Comparison of ENCODE assay signal across 12 cellular contexts in genomic region chr11:120340529-120340928, GRCh38. TPM values are rescaled to one million over a fixed set of nuclear protein-coding genes. Genes with fewer than 3 reads are reported as not detected.
A peak's percentile ranks its signal among the peaks of the same experiment; 100 is the strongest.
DNase-seq lines count a peak whose midpoint lies in the region; ATAC-seq and TF ChIP-seq lines count a peak whose summit lies in the region.
"Had no signal": no experiment of that assay in that cellular context is flagged by ENCODE, and none has a peak within 500 bp of the region (broad histone marks: within the 10 kb centered on the region; RNA-seq: fewer than 3 reads in every experiment).

No MANE protein-coding gene starts in this region.

- H3K4me3 ChIP-seq in heart right ventricle (peak overlapping the region in 6 of 10 donors; percentile 82 to 96 (median 92)), endodermal cell (ENCODE audit: low read length) (peak overlapping the region; percentile 89), mesenchymal stem cell (ENCODE audit: insufficient read depth in 1 of 2, low read depth in 1 of 2, low read length in 2 of 2) (peak overlapping the region in 1 of 2 experiments; percentile 97), upper lobe of right lung (peak overlapping the region; percentile 74)

- peaks cover 4 to 77% (median 65%) of the 10 kb centered on the region in 9 donors for H3K4me1 ChIP-seq in heart right ventricle
- H3K4me1 ChIP-seq in endodermal cell (ENCODE audit: control insufficient read depth, insufficient read depth, low read length): peaks cover 5% of the 10 kb centered on the region
- H3K4me1 ChIP-seq in mesenchymal stem cell (ENCODE audit: control insufficient read depth, insufficient read depth, low read depth, low read length): peaks cover 7% of the 10 kb centered on the region
- H3K4me1 ChIP-seq in upper lobe of right lung: peaks cover 31% of the 10 kb centered on the region

- intact Hi-C loops in heart right ventricle (cut with DNase I) (loop anchor here in 2 of 10 donors (5.0 to 10.0 kb wide), 2 partner anchors 37 to 84 kb away; no protein-coding TSS in a partner anchor), cardiac septum (cut with DNase I) (no loop called here), upper lobe of right lung (cut with DNase I) (no loop called here)

- H2BK15ac ChIP-seq in mesenchymal stem cell (ENCODE audit: low read depth, poor library complexity, severe bottlenecking): no peak overlapping the region

- H2AK5ac ChIP-seq in mesenchymal stem cell (ENCODE audit: low read length, severe bottlenecking): no peak overlapping the region

- no peak overlapping the region for H4K91ac ChIP-seq in mesenchymal stem cell (ENCODE audit: low read length)

- TF ChIP-seq CTCF in heart right ventricle (IDR thresholded peaks at IDR 0.05): no peak
- TF ChIP-seq CTCF in endodermal cell (conservative IDR thresholded peaks at IDR 0.05): no peak
- TF ChIP-seq CTCF in upper lobe of right lung (IDR thresholded peaks at IDR 0.05): no peak
- no peak for TF ChIP-seq CTCF in GM13977 (IDR thresholded peaks at IDR 0.05; ENCODE audit: extremely low read depth, insufficient read depth, missing control alignments)

- H3K9me3 Mint-ChIP-seq in endodermal cell: no peaks in the 10 kb centered on the region

- H3K27ac ChIP-seq in heart right ventricle (peak overlapping the region; percentile 31 to 100 (median 99)), endodermal cell (ENCODE audit: low read depth, low read length) (no peak overlapping the region), mesenchymal stem cell (ENCODE audit: low read length, poor library complexity, severe bottlenecking) (no peak overlapping the region), upper lobe of right lung (no peak overlapping the region)

- H3K27ac Mint-ChIP-seq in endodermal cell: no peak overlapping the region

- H3K4me2 ChIP-seq in mesenchymal stem cell (ENCODE audit: low read length, poor library complexity, severe bottlenecking): no peak overlapping the region

- H3K4ac ChIP-seq in mesenchymal stem cell (ENCODE audit: low read depth in 1 of 2, low read length in 2 of 2): no peak overlapping the region

- no peaks in the 10 kb centered on the region for H3K79me1 ChIP-seq in mesenchymal stem cell (replicated peaks; ENCODE audit: low read length, poor library complexity, severe bottlenecking)

- H3K4me1 Mint-ChIP-seq in endodermal cell: peaks cover 45% of the 10 kb centered on the region

- in situ Hi-C loops in GM13977 (cut with MboI; ENCODE audit: low pct_unique_long_range_greater_than_20kb, low sequenced_read_pairs, unreplicated experiment): no loop called here

- H3K23ac ChIP-seq in mesenchymal stem cell (ENCODE audit: low read length in 2 of 2): no peak overlapping the region

- H3K27me3 Mint-ChIP-seq in endodermal cell (ENCODE audit: insufficient read depth): no peaks in the 10 kb centered on the region

- no peak overlapping the region for H2BK12ac ChIP-seq in mesenchymal stem cell (ENCODE audit: low read length in 2 of 2)

- H3K27me3 ChIP-seq in heart right ventricle: peaks cover 0 to 90% (median 0%) of the 10 kb centered on the region in 7 donors
- H3K27me3 ChIP-seq in endodermal cell (ENCODE audit: control insufficient read depth, insufficient read depth, low read length, poor library complexity, severe bottlenecking): no peaks in the 10 kb centered on the region
- no peaks in the 10 kb centered on the region for H3K27me3 ChIP-seq in mesenchymal stem cell (ENCODE audit: control insufficient read depth in 1 of 2, insufficient read depth in 1 of 2, low read length in 2 of 2)
- H3K27me3 ChIP-seq in upper lobe of right lung: no peaks in the 10 kb centered on the region

- no peak overlapping the region for H2BK120ac ChIP-seq in mesenchymal stem cell (ENCODE audit: low read depth, low read length)

- no peak overlapping the region for H3K14ac ChIP-seq in mesenchymal stem cell (ENCODE audit: low read length in 2 of 2)

- H4K8ac ChIP-seq in mesenchymal stem cell (ENCODE audit: low read length): no peak overlapping the region

- no peak for DNase-seq in heart right ventricle
- DNase-seq in cardiac septum (ENCODE audit: low spot score): no peak
- no peak for DNase-seq in endodermal cell
- no peak for DNase-seq in mesenchymal stem cell
- DNase-seq in upper lobe of right lung: no peak
- DNase-seq in COLO829 (ENCODE audit: low spot score): no peak
- DNase-seq in NCI-H1436 treated with DMSO at 0.1 percent for 48 hours (lab: John Stamatoyannopoulos, UW): no peak
- no peak for DNase-seq in GM13977 (ENCODE audit: low spot score)
- DNase-seq: DMS153; naive B cell; NCI-H446; stimulated activated CD4-positive, alpha-beta T cell treated with anti-CD3 and anti-CD28 coated beads, Interleukin-12 subunit alpha, Interleukin-12 subunit beta, amount 100 ng/mL, for 4 hours had no signal

- no peak for ATAC-seq in heart right ventricle
- no peak for ATAC-seq in upper lobe of right lung

- H3K36me3 ChIP-seq in heart right ventricle (no peaks in the 10 kb centered on the region), endodermal cell (ENCODE audit: control insufficient read depth, insufficient read depth, low read length) (no peaks in the 10 kb centered on the region), mesenchymal stem cell (ENCODE audit: control insufficient read depth in 1 of 2, insufficient read depth in 2 of 2, low read depth in 1 of 2, low read length in 2 of 2) (no peaks in the 10 kb centered on the region), upper lobe of right lung (no peaks in the 10 kb centered on the region)

- no peak overlapping the region for H2BK5ac ChIP-seq in mesenchymal stem cell (ENCODE audit: low read depth, low read length, poor library complexity, severe bottlenecking)

- no peaks in the 10 kb centered on the region for H3K36me3 Mint-ChIP-seq in endodermal cell (ENCODE audit: low read depth)

- no peak overlapping the region for H2AFZ ChIP-seq in mesenchymal stem cell (ENCODE audit: low read depth, low read length)

- H3K18ac ChIP-seq in mesenchymal stem cell (ENCODE audit: low read depth in 1 of 2, low read length in 2 of 2): no peak overlapping the region

- 18 to 24% methylated on average over 2 of the region's 2 CpGs for WGBS in heart right ventricle, 2 donors
- WGBS in endodermal cell (ENCODE audit: insufficient coverage in 1 of 2, insufficient read length in 1 of 2), 2 experiments: 80 to 93% methylated on average over 1 to 2 of the region's 2 CpGs
- no CpG with 5 or more reads among the region's 2 CpGs for WGBS in mesenchymal stem cell

- H3K9ac ChIP-seq in endodermal cell (ENCODE audit: extremely low read depth, low read length, poor library complexity, severe bottlenecking) (no peak overlapping the region), mesenchymal stem cell (ENCODE audit: low read length) (peak overlapping the region; percentile 95)

- H3K9me3 ChIP-seq in heart right ventricle (no peaks in the 10 kb centered on the region), endodermal cell (ENCODE audit: control insufficient read depth, low read length) (no peaks in the 10 kb centered on the region), mesenchymal stem cell (ENCODE audit: control insufficient read depth, low read length) (no peaks in the 10 kb centered on the region), upper lobe of right lung (no peaks in the 10 kb centered on the region)

- no peak overlapping the region for H3K4me3 Mint-ChIP-seq in endodermal cell
- H3K4me3 Mint-ChIP-seq: naive B cell had no signal

RNA-seq across cellular contexts. Expression of gene ARHGEF12, which starts 4.3 kb away (rescaled TPM):
- 100 to 1,000 TPM in 7 of 10 donors, 10 to 100 TPM in 3; 77.7 to 155 (median 115) TPM for total RNA-seq in heart right ventricle
- 10 to 100 TPM; 20.0 to 25.0 TPM for polyA plus RNA-seq in heart right ventricle
- 138 TPM for total RNA-seq in cardiac septum
- 10 to 100 TPM; 35.3 to 38.7 TPM for total RNA-seq in endodermal cell
- polyA plus RNA-seq in endodermal cell (2013, experiment 1 of 2): 29.4 TPM
- polyA plus RNA-seq in endodermal cell (2013, experiment 2 of 2): 30.8 TPM
- polyA plus RNA-seq in mesenchymal stem cell (2013, experiment 1 of 2): 45.2 TPM
- 44.4 TPM for polyA plus RNA-seq in mesenchymal stem cell (2013, experiment 2 of 2)
- total RNA-seq in upper lobe of right lung: 132 TPM

RNA-seq across cellular contexts. Expression of gene TLCD5, which starts 15.4 kb away (rescaled TPM):
- total RNA-seq in heart right ventricle: 10 to 100 TPM in 5 of 10 donors, 1 to 10 TPM in 5; 7.4 to 14.5 (median 10.7) TPM
- polyA plus RNA-seq in heart right ventricle: 10 to 100 TPM in 1 of 2 donors, 1 to 10 TPM in 1; 4.1 to 12.4 TPM
- total RNA-seq in cardiac septum: 16.6 TPM
- total RNA-seq in endodermal cell: 10 to 100 TPM; 13.8 to 20.1 TPM
- 16.0 TPM for polyA plus RNA-seq in endodermal cell (2013, experiment 1 of 2)
- 15.0 TPM for polyA plus RNA-seq in endodermal cell (2013, experiment 2 of 2)
- 8.5 TPM for polyA plus RNA-seq in mesenchymal stem cell (2013, experiment 1 of 2)
- 7.9 TPM for polyA plus RNA-seq in mesenchymal stem cell (2013, experiment 2 of 2)
- total RNA-seq in upper lobe of right lung: 4.2 TPM

Comparison
In these comparisons a context has a peak if more than half of its experiments do, and no peak if none do; other contexts are left out.
1. H3K27ac ChIP-seq: peak in heart right ventricle (10 of 10); none in endodermal cell (single experiment), mesenchymal stem cell (single experiment) and upper lobe of right lung (single experiment).